Comparison of ENCODE assay signal across 21 cellular contexts in the genomic region with DNA sequence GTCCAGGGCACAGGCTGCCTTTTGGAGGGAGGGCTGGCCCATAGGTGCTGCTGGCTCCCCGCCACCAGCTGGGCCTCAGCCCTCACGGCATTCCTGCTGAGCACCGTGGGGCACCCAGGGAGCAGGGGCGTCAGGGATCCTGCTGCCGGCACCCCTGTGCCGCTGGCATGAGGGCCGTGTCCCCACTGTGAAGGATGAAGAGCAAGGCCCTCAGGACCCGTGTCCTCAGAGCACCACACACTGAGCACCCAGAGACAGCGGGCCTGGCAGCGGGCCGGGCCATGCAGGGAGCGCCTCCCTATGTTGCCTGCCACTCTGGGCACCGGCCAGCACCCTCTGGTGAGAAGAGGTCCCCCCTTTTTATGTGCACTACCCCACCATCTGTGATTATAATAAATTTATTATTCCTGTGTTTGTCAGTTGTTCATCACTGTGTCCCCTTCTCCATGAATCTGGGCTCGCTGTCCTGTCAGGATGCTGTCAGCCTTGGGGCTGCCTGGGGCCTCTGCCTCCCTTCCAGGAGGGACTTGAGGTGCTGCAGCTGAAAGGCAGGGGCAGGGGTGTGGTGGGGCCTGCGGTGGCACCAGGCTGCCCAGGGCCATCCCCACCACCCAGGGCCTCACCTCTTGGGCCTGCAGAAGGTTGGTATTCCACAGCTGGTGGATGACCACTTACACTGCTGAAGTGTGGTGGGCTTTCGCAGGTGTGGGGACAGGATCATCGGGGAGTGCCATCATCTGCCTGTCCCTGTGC.
DNase-seq lines count a peak whose midpoint lies in the region; ATAC-seq, FAIRE-seq and TF ChIP-seq lines count a peak whose summit lies in the region.
"Had no signal": no experiment of that assay in that cellular context is flagged by ENCODE, and none has a peak within 500 bp of the region (broad histone marks: within the 10 kb centered on the region; RNA-seq: fewer than 3 reads in every experiment).

No MANE protein-coding gene starts in this region.

- CTCF ChIA-PET in GM12878 (lab: Yijun Ruan, JAX) = no interaction called here

- TF ChIP-seq EP300 in GM12878 (IDR thresholded peaks at IDR 0.05; ENCODE audit: borderline replicate concordance in 1 of 2, control insufficient read depth in 1 of 2, low read depth in 2 of 2, low read length in 2 of 2) = no peak

- H3K9me3 Mint-ChIP-seq in naive thymus-derived CD8-positive, alpha-beta T cell = no peaks in the 10 kb centered on the region
- H3K9me3 Mint-ChIP-seq: CD4-positive, CD25-positive, alpha-beta regulatory T cell; HFFc6 had no signal

- ATAC-seq in Right ventricle myocardium superior (ENCODE audit: poor library complexity) (no peak), left ventricle myocardium superior (no peak), GM12878 (no peak), left lobe of liver (no peak), psoas muscle (no peak)
- ATAC-seq in naive thymus-derived CD8-positive, alpha-beta T cell = no peak

- no peak overlapping the region for H3K4me2 ChIP-seq in GM12878 (ENCODE audit: control insufficient read depth, insufficient read depth)

- no peaks in the 10 kb centered on the region for H3K27me3 Mint-ChIP-seq in naive thymus-derived CD8-positive, alpha-beta T cell
- H3K27me3 Mint-ChIP-seq: B cell; CD4-positive, CD25-positive, alpha-beta regulatory T cell had no signal

- no peak for TF ChIP-seq RAD21 in GM12878 (IDR thresholded peaks at IDR 0.05; ENCODE audit: insufficient read depth, low read depth, low read length)

- no peak overlapping the region for H3K9ac ChIP-seq in GM12878 (ENCODE audit: control insufficient read depth, insufficient read depth, low read length)

- H3K9me3 ChIP-seq in GM12878 (replicated peaks; ENCODE audit: control insufficient read depth, insufficient read depth, low read length) = no peaks in the 10 kb centered on the region
- no peaks in the 10 kb centered on the region for H3K9me3 ChIP-seq in psoas muscle

- no peak overlapping the region for H3K4me3 Mint-ChIP-seq in naive thymus-derived CD8-positive, alpha-beta T cell
- H3K4me3 Mint-ChIP-seq: B cell; CD4-positive, CD25-positive, alpha-beta regulatory T cell; HFFc6 had no signal

- peak overlapping the region in 4 of 10 donors; percentile 4 to 85 (median 50) for H3K27ac Mint-ChIP-seq in naive thymus-derived CD8-positive, alpha-beta T cell
- H3K27ac Mint-ChIP-seq: B cell, HFFc6 had no signal

- H3K4me1 ChIP-seq in GM12878 (ENCODE audit: control insufficient read depth, insufficient read depth, low read length) (no peaks in the 10 kb centered on the region), psoas muscle (no peaks in the 10 kb centered on the region)

- H4K20me1 ChIP-seq in GM12878 (ENCODE audit: control insufficient read depth, insufficient read depth) = no peaks in the 10 kb centered on the region

- no peak for FAIRE-seq in GM12878 (lab: Jason Lieb, UNC)
- FAIRE-seq: H54, HTR-8/SVneo, RCC 7860 had no signal

- WGBS in GM12878 (ENCODE audit: insufficient coverage, insufficient replicate concordance, low lambda C conversion rate, missing lambda C conversion rate) = 90% methylated on average over 17 of the region's 17 CpGs
- 86 to 91% (median 90%) methylated on average over 17 of the region's 17 CpGs for WGBS in psoas muscle, 3 donors

- in situ Hi-C loops in GM12878 (cut with MboI) = no loop called here

- peaks cover 7 to 16% (median 11%) of the 10 kb centered on the region in 4 donors for H3K4me1 Mint-ChIP-seq in naive thymus-derived CD8-positive, alpha-beta T cell
- H3K4me1 Mint-ChIP-seq: B cell had no signal

- peak; percentile 4 for TF ChIP-seq POLR2A in GM12878 (IDR thresholded peaks at IDR 0.05; ENCODE audit: low read depth, low read length)

- H3K4me3 ChIP-seq in GM12878 = no peak overlapping the region
- H3K4me3 ChIP-seq in psoas muscle = no peak overlapping the region

- intact Hi-C loops in Right ventricle myocardium superior (cut with DNase I) (no loop called here), left ventricle myocardium superior (cut with micrococcal nuclease) (no loop called here), GM12878 (cut with micrococcal nuclease; ENCODE audit: unreplicated experiment) (no loop called here), psoas muscle (cut with DNase I) (no loop called here)

- BruUV-seq in GM12878 (replicated peaks; lab: Mats Ljungman, UMichigan) = no TSS peak

- H3K27me3 ChIP-seq in GM12878 (replicated peaks in 1 of 2; ENCODE audit: control insufficient read depth in 2 of 2, insufficient read depth in 2 of 2, low read length in 1 of 2) = no peaks in the 10 kb centered on the region
- no peaks in the 10 kb centered on the region for H3K27me3 ChIP-seq in psoas muscle (ENCODE audit: insufficient read depth in 3 of 3, low read length in 2 of 3)

- H3K79me2 ChIP-seq in GM12878 (ENCODE audit: control insufficient read depth, insufficient read depth, low read length) = no peaks in the 10 kb centered on the region

- POLR2A ChIA-PET in GM12878 (lab: Charles Lee) = no interaction called here
- POLR2A ChIA-PET in naive thymus-derived CD8-positive, alpha-beta T cell (lab: Charles Lee) = interaction anchor here (0.6 kb wide), 1 partner anchor 17 kb away, joined by 4 read pairs; no protein-coding TSS in a partner anchor

- RAD21 ChIA-PET in GM12878 (lab: Charles Lee; ENCODE audit: unreplicated experiment) = no interaction called here

- H2AFZ ChIP-seq in GM12878 (ENCODE audit: control insufficient read depth, low read depth, low read length) = no peak overlapping the region

- DNase-seq in Right ventricle myocardium superior (peak; percentile 29), left ventricle myocardium superior (no peak), GM12878 (ENCODE audit: low read depth, low spot score) (no peak), left lobe of liver (ENCODE audit: low spot score) (peak; percentile 39), MV-4-11 (lab: John Stamatoyannopoulos, UW) (no peak), SHP77 (lab: John Stamatoyannopoulos, UW) (no peak), psoas muscle (no peak)
- DNase-seq in naive thymus-derived CD8-positive, alpha-beta T cell = no peak
- DNase-seq: 8988T; CD4-positive, CD25-positive, alpha-beta regulatory T cell; DMS153; GDM1; HFFc6; NCI-H1694 treated with DMSO at 0.1 percent for 48 hours; NCI-H510A; NCI-H748 treated with DMSO at 0.1 percent for 48 hours; NK-92 treated with Interleukin-12 subunit alpha and Interleukin-12 subunit beta, amount 100 ng/mL, for 24 hours had no signal

- peaks cover 10 to 37% of the 10 kb centered on the region in 2 experiments for H3K36me3 ChIP-seq in GM12878 (ENCODE audit: control insufficient read depth in 2 of 2, insufficient read depth in 2 of 2, low read length in 1 of 2)
- H3K36me3 ChIP-seq in psoas muscle (ENCODE audit: insufficient read depth in 1 of 2, low read depth in 1 of 2) = peaks cover 0 to 52% of the 10 kb centered on the region in 2 donors

- no peak for TF ChIP-seq CTCF in GM12878 (IDR thresholded peaks at IDR 0.05 in 2 of 3, conservative IDR thresholded peaks at IDR 0.05 in 1 of 3; ENCODE audit: control insufficient read depth in 2 of 3, extremely low read depth in 1 of 3, insufficient read depth in 1 of 3, low read depth in 3 of 3, low read length in 3 of 3)
- TF ChIP-seq CTCF in psoas muscle (IDR thresholded peaks at IDR 0.05) = no peak

- H3K27ac ChIP-seq in GM12878 (ENCODE audit: control insufficient read depth, insufficient read depth) (no peak overlapping the region), psoas muscle (no peak overlapping the region)

- SMC1A ChIA-PET in GM12878 (lab: Charles Lee; ENCODE audit: uncharacterized antibody, unreplicated experiment) = no interaction called here

- peaks cover 0 to 40% (median 4%) of the 10 kb centered on the region in 3 donors for H3K36me3 Mint-ChIP-seq in naive thymus-derived CD8-positive, alpha-beta T cell

TF ChIP-seq in GM12878, 131 proteins besides CTCF, POLR2A, EP300 and RAD21 (continues in another document):
- no peak for TF ChIP-seq ZNF384 (IDR thresholded peaks at IDR 0.05; ENCODE audit: borderline replicate concordance, low read depth, low read length)
- TF ChIP-seq FOXK2 (IDR thresholded peaks at IDR 0.05) = no peak
- TF ChIP-seq, protein P1, sequence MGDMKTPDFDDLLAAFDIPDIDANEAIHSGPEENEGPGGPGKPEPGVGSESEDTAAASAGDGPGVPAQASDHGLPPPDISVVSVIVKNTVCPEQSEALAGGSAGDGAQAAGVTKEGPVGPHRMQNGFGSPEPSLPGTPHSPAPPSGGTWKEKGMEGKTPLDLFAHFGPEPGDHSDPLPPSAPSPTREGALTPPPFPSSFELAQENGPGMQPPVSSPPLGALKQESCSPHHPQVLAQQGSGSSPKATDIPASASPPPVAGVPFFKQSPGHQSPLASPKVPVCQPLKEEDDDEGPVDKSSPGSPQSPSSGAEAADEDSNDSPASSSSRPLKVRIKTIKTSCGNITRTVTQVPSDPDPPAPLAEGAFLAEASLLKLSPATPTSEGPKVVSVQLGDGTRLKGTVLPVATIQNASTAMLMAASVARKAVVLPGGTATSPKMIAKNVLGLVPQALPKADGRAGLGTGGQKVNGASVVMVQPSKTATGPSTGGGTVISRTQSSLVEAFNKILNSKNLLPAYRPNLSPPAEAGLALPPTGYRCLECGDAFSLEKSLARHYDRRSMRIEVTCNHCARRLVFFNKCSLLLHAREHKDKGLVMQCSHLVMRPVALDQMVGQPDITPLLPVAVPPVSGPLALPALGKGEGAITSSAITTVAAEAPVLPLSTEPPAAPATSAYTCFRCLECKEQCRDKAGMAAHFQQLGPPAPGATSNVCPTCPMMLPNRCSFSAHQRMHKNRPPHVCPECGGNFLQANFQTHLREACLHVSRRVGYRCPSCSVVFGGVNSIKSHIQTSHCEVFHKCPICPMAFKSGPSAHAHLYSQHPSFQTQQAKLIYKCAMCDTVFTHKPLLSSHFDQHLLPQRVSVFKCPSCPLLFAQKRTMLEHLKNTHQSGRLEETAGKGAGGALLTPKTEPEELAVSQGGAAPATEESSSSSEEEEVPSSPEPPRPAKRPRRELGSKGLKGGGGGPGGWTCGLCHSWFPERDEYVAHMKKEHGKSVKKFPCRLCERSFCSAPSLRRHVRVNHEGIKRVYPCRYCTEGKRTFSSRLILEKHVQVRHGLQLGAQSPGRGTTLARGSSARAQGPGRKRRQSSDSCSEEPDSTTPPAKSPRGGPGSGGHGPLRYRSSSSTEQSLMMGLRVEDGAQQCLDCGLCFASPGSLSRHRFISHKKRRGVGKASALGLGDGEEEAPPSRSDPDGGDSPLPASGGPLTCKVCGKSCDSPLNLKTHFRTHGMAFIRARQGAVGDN (IDR thresholded peaks at IDR 0.05) = no peak
- no peak for TF ChIP-seq RCOR1 (conservative IDR thresholded peaks at IDR 0.05; ENCODE audit: low read depth, low read length)
- no peak for TF ChIP-seq PML (IDR thresholded peaks at IDR 0.05; ENCODE audit: low read length)

Comparison
In these comparisons a context has a peak if more than half of its experiments do, and no peak if none do; other contexts are left out.
1. DNase-seq: peak in Right ventricle myocardium superior (single experiment) and left lobe of liver (single experiment); none in left ventricle myocardium superior (single experiment), GM12878 (single experiment), MV-4-11 (single experiment), naive thymus-derived CD8-positive, alpha-beta T cell (0 of 10), SHP77 (0 of 2) and psoas muscle (0 of 2).